Comparison of ENCODE assay signal across 8 cellular contexts in the genomic region with DNA sequence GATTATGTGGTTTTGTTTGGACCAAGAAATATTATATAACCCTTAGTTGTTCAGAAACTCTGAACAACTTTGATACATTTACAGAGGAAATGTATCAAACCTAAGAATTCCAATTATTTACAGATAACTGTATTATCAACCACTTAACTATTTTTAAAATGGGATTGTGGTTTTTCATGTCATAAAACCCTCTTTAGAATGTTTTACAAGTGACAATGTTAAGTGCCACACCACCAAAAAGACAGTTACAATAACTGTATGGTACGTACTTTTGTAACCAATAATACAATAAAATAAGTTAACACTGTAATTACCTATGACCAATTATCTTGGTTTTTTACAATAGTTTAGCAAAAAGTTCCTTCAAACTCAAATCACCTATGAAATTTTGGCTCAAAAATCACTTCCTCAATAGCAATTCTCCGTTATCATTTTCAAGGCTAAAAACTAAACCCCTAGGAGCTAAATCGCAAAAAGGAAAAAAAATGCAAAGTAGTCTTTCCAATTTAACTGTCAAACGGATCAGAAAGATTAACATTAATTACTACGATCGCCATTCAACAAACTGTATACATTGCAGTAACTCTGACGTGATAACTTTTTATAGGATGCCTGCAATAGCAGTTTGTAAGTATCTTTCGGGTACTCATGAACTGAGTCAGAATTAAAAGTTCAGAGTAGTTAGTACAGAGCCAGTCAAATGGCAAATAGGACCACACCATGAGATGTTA. TPM values are rescaled to one million over a fixed set of nuclear protein-coding genes. Genes with fewer than 3 reads are reported as not detected.
DNase-seq lines count a peak whose midpoint lies in the region; ATAC-seq and TF ChIP-seq lines count a peak whose summit lies in the region.

No MANE protein-coding gene starts in this region.

- no peak for TF ChIP-seq POLR2A in esophagus squamous epithelium (IDR thresholded peaks at IDR 0.05)

- no peaks in the 10 kb centered on the region for H3K9me3 ChIP-seq in OCI-LY7 (ENCODE audit: low read length)
- no peaks in the 10 kb centered on the region for H3K9me3 ChIP-seq in esophagus squamous epithelium

- intact Hi-C loops in OCI-LY7 (cut with micrococcal nuclease; ENCODE audit: unreplicated experiment) (loop anchor here (10.0 kb wide), 2 partner anchors 135 to 495 kb away; a partner anchor contains a TSS), esophagus squamous epithelium (cut with DNase I) (no loop called here)

- H3K27ac ChIP-seq in OCI-LY7 (ENCODE audit: low read depth, low read length, poor library complexity, severe bottlenecking) (peak overlapping the region; percentile 89), esophagus squamous epithelium (peak overlapping the region in 3 of 4 donors; percentile 95 to 99 (median 96))

- H3K27me3 ChIP-seq in esophagus squamous epithelium: no peaks in the 10 kb centered on the region

- H3K9me2 ChIP-seq in OCI-LY7 (ENCODE audit: insufficient read depth, low read length): no peaks in the 10 kb centered on the region

- TF ChIP-seq CTCF in OCI-LY7 (conservative IDR thresholded peaks at IDR 0.05; ENCODE audit: low read length): no peak
- TF ChIP-seq CTCF in esophagus squamous epithelium (IDR thresholded peaks at IDR 0.05): no peak

- CTCF ChIA-PET in OCI-LY7 (lab: Charles Lee; ENCODE audit: unreplicated experiment): no interaction called here

- H3K4me1 ChIP-seq in OCI-LY7 (ENCODE audit: insufficient read depth, low read length, poor library complexity, severe bottlenecking) (peaks cover 45% of the 10 kb centered on the region), esophagus squamous epithelium (peaks cover 13 to 62% (median 15%) of the 10 kb centered on the region in 3 donors)

- ATAC-seq in GM18502 (IDR thresholded peaks at IDR 0.05; ENCODE audit: poor library complexity, unreplicated experiment): peak; percentile 4
- ATAC-seq in GM18868 (IDR thresholded peaks at IDR 0.05; ENCODE audit: unreplicated experiment): no peak

- peak overlapping the region; percentile 99 for H3K4me2 ChIP-seq in OCI-LY7 (ENCODE audit: low read length)

- H3K36me3 ChIP-seq in OCI-LY7 (ENCODE audit: insufficient read depth, low read length) (peaks cover 5% of the 10 kb centered on the region; the same call in 1 of the 2 replicates), esophagus squamous epithelium (no peaks in the 10 kb centered on the region)

- WGBS in esophagus squamous epithelium, 2 donors: 0% methylated on average over 8 of the region's 8 CpGs

- H3K79me2 ChIP-seq in OCI-LY7 (ENCODE audit: insufficient read depth, low read depth, low read length): peaks cover 64% of the 10 kb centered on the region

- no peak overlapping the region; the same call in 1 of the 2 replicates for H2AFZ ChIP-seq in OCI-LY7 (ENCODE audit: low read length)

- POLR2A ChIA-PET in OCI-LY7 (lab: Charles Lee): interaction anchor here (1.8 to 2.5 kb wide), 2 partner anchors 10 to 12 kb away, joined by 9 to 12 read pairs; no protein-coding TSS in a partner anchor

- TSS peak; percentile 51 for BruUV-seq in OCI-LY7 (replicated peaks; lab: Mats Ljungman, UMichigan)

- H3K4me3 ChIP-seq in OCI-LY7 (ENCODE audit: low read depth, low read length, poor library complexity, severe bottlenecking) (peak overlapping the region; percentile 90), esophagus squamous epithelium (peak overlapping the region; percentile 85 to 97 (median 93)), skeletal muscle cell (ENCODE audit: low read depth, low read length) (peak overlapping the region; percentile 97)

- peak; percentile 24 for DNase-seq in OCI-LY7 (ENCODE audit: low spot score)
- no peak for DNase-seq in esophagus squamous epithelium (lab: John Stamatoyannopoulos, UW)
- DNase-seq in skeletal muscle cell (ENCODE audit: low read depth): no peak
- no peak for DNase-seq in HuH-7.5 (ENCODE audit: low spot score)
- no peak for DNase-seq in GM19238 (ENCODE audit: insufficient read length, low spot score)
- no peak for DNase-seq in stimulated activated CD4-positive, alpha-beta T cell treated with anti-CD3 and anti-CD28 coated beads, Interleukin-15, amount 100 ng/mL, for 24 hours

- H4K20me1 ChIP-seq in OCI-LY7 (ENCODE audit: insufficient read depth, low read length): peaks cover 55% of the 10 kb centered on the region

RNA-seq across cellular contexts. Expression of a gene that starts 1.5 kb away (rescaled TPM):
- 43.2 and 48.5 TPM in 2 replicates for total RNA-seq in OCI-LY7 (2014; rRNA removed; shearing (Covaris generic))
- 69.6 and 75.6 TPM in 2 replicates for total RNA-seq in OCI-LY7 (2022)
- total RNA-seq in esophagus squamous epithelium: 10 to 100 TPM; 17.6 to 58.2 (median 24.8) TPM
